ENCODE assay signal across 9 cellular contexts in genomic region chr2:119234021-119235019, GRCh38. TPM values are rescaled to one million over a fixed set of nuclear protein-coding genes. Genes with fewer than 3 reads are reported as not detected.
DNase-seq lines count a peak whose midpoint lies in the region; ATAC-seq and TF ChIP-seq lines count a peak whose summit lies in the region.
"Had no signal": no experiment of that assay in that cellular context is flagged by ENCODE, and none has a peak within 500 bp of the region (broad histone marks: within the 10 kb centered on the region; RNA-seq: fewer than 3 reads in every experiment).

No MANE protein-coding gene starts in this region.

- H3K4me1 ChIP-seq in DND-41 (ENCODE audit: insufficient read depth, low read length) = no peaks in the 10 kb centered on the region

- no peaks in the 10 kb centered on the region for H3K36me3 Mint-ChIP-seq in WTC11

- DNase-seq in DND-41 (peak; percentile 35), HuH-7 (ENCODE audit: low spot score) (peak; percentile 72), WTC11 (ENCODE audit: low spot score) (peak; percentile 74), left lobe of liver (ENCODE audit: low spot score) (no peak), glomerular visceral epithelial cell (ENCODE audit: extremely low spot score) (no peak)
- no peak for DNase-seq in activated T-cell treated with anti-CD3 and anti-CD28 coated beads, Interleukin-2, amount 50 U/mL, for 48 hours

- TF ChIP-seq CTCF in DND-41 (IDR thresholded peaks at IDR 0.05; ENCODE audit: borderline replicate concordance, extremely low read depth, low read length, poor library complexity, severe bottlenecking) (peak; percentile 67), WTC11 (IDR thresholded peaks at IDR 0.05) (no peak)

- H3K4me3 ChIP-seq in DND-41 (ENCODE audit: low read depth in 1 of 2, low read length in 2 of 2) = no peak overlapping the region
- H3K4me3 ChIP-seq: skin epidermis had no signal

- peaks cover 11% of the 10 kb centered on the region for H3K27me3 ChIP-seq in DND-41 (ENCODE audit: insufficient read depth, low read length, poor library complexity)

- CTCF ChIA-PET in WTC11 (lab: Charles Lee) = interaction anchor here (0.5 to 1.5 kb wide), 11 partner anchors 9 to 623 kb away, joined by 3 to 11 read pairs (median 4); partner anchors contain the start of gene STEAP3

- H3K4me1 Mint-ChIP-seq in WTC11 = peaks cover 65% of the 10 kb centered on the region

- no peak overlapping the region for H2AFZ ChIP-seq in DND-41 (ENCODE audit: low read depth, low read length)

- no peak overlapping the region for H3K27ac ChIP-seq in DND-41 (ENCODE audit: low read length)
- H3K27ac ChIP-seq: skin epidermis had no signal

- no peaks in the 10 kb centered on the region for H3K9me3 ChIP-seq in DND-41 (ENCODE audit: insufficient read depth, low read length, severe bottlenecking)

- no peaks in the 10 kb centered on the region for H3K36me3 ChIP-seq in DND-41 (ENCODE audit: insufficient read depth, low read length)

- no peak overlapping the region for H3K27ac Mint-ChIP-seq in WTC11

- H3K4me3 Mint-ChIP-seq in WTC11 = no peak overlapping the region

- ATAC-seq in DND-41 (ENCODE audit: insufficient read depth, low read depth) (peak; percentile 86), WTC11 (peak; percentile 90), left lobe of liver (peak; percentile 16), GM18511 (IDR thresholded peaks at IDR 0.05; ENCODE audit: unreplicated experiment) (no peak), GM21619 (IDR thresholded peaks at IDR 0.05; ENCODE audit: unreplicated experiment) (no peak)

- H3K4me2 ChIP-seq in DND-41 (ENCODE audit: insufficient read depth, low read length) = no peak overlapping the region

- no peaks in the 10 kb centered on the region for H3K79me2 ChIP-seq in DND-41 (ENCODE audit: insufficient read depth, low read length)

- no peaks in the 10 kb centered on the region for H3K9me3 Mint-ChIP-seq in WTC11

- H4K20me1 ChIP-seq in DND-41 (ENCODE audit: insufficient read depth, low read length) = no peaks in the 10 kb centered on the region; the same call in 1 of the 2 replicates

- POLR2A ChIA-PET in WTC11 (lab: Charles Lee) = interaction anchor here (0.6 to 1.0 kb wide), 2 partner anchors 10 to 77 kb away, joined by 3 read pairs; partner anchors contain the start of gene STEAP3

- H3K9ac ChIP-seq in DND-41 (ENCODE audit: low read depth, low read length) = no peak overlapping the region

- no peaks in the 10 kb centered on the region for H3K27me3 Mint-ChIP-seq in WTC11 (ENCODE audit: low read depth)

TF ChIP-seq in WTC11, 78 proteins besides CTCF, POLR2A, EP300 and RAD21:
- TF ChIP-seq TEAD1 (CRISPR knock-in tag; IDR thresholded peaks at IDR 0.05) (peak; percentile 62; the same call in 1 of the 2 replicates), FOXP1 (CRISPR knock-in tag; IDR thresholded peaks at IDR 0.05; ENCODE audit: borderline replicate concordance) (0 out of 2 replicates have a peak, but pooled peaks have one; percentile 47), FOXJ3 (CRISPR knock-in tag; IDR thresholded peaks at IDR 0.05; ENCODE audit: borderline replicate concordance) (no peak), TP53 (CRISPR knock-in tag; IDR thresholded peaks at IDR 0.05) (0 out of 2 replicates have a peak, but pooled peaks have one; percentile 35), ZNF232 (CRISPR knock-in tag; IDR thresholded peaks at IDR 0.05) (0 out of 2 replicates have a peak, but pooled peaks have one; percentile 24), ARID4B (CRISPR knock-in tag; IDR thresholded peaks at IDR 0.05; ENCODE audit: borderline replicate concordance) (0 out of 2 replicates have a peak, but pooled peaks have one; percentile 43), ZNF423 (CRISPR knock-in tag; IDR thresholded peaks at IDR 0.05) (peak; percentile 35; the same call in 1 of the 2 replicates), ZNF281 (CRISPR knock-in tag; IDR thresholded peaks at IDR 0.05) (peak; percentile 70; the same call in 1 of the 2 replicates), SP1 (CRISPR knock-in tag; conservative IDR thresholded peaks at IDR 0.05) (0 out of 2 replicates have a peak, but pooled peaks have one; percentile 32)
- TF ChIP-seq, protein P1, sequence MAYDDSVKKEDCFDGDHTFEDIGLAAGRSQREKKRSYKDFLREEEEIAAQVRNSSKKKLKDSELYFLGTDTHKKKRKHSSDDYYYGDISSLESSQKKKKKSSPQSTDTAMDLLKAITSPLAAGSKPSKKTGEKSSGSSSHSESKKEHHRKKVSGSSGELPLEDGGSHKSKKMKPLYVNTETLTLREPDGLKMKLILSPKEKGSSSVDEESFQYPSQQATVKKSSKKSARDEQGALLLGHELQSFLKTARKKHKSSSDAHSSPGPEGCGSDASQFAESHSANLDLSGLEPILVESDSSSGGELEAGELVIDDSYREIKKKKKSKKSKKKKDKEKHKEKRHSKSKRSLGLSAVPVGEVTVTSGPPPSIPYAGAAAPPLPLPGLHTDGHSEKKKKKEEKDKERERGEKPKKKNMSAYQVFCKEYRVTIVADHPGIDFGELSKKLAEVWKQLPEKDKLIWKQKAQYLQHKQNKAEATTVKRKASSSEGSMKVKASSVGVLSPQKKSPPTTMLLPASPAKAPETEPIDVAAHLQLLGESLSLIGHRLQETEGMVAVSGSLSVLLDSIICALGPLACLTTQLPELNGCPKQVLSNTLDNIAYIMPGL (CRISPR knock-in tag; IDR thresholded peaks at IDR 0.05) = no peak
TF ChIP-seq in WTC11: peak in this region for 8.

RNA-seq across cellular contexts. Expression of gene STEAP3, which starts 10.7 kb away (rescaled TPM):
- 20.5 to 24.0 TPM (median 21.4 TPM) in 3 replicates for total RNA-seq in WTC11 (2021)
- total RNA-seq in left lobe of liver = 120 TPM

Comparison
In these comparisons a context has a peak if more than half of its experiments do, and no peak if none do; other contexts are left out.
1. ATAC-seq: peak in DND-41 (single experiment), WTC11 (single experiment) and left lobe of liver (single experiment); none in GM18511 (single experiment) and GM21619 (single experiment).
2. DNase-seq: peak in DND-41 (single experiment), HuH-7 (single experiment) and WTC11 (single experiment); none in left lobe of liver (single experiment), activated T-cell treated with anti-CD3 and anti-CD28 coated beads, Interleukin-2, amount 50 U/mL, for 48 hours (0 of 2) and glomerular visceral epithelial cell (single experiment).